In the genomic region with DNA sequence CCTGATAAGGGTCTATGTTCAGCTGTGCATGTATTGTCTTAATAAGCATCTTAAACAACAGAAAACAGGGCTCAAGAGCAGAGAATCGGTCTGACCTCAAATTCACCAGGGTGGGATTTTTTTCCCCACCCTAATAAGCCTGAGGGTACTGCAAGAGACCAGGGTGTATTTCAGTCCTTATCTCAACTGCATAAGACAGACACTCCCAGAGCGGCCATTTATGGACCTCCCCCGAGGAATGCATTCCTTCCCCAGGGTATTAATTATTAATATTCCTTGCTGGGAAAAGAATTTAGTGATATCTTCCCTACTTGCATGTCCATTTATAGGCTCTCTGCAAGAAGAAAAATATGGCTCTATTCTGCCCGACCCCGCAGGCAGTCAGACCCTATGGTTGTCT, we compare ENCODE assay signal across 13 cellular contexts. TPM values are rescaled to one million over a fixed set of nuclear protein-coding genes. Genes with fewer than 3 reads are reported as not detected.
"Had no signal": no experiment of that assay in that cellular context is flagged by ENCODE, and none has a peak within 500 bp of the region (broad histone marks: within the 10 kb centered on the region; RNA-seq: fewer than 3 reads in every experiment).

No MANE protein-coding gene starts in this region.

RNA-seq across cellular contexts. Expression of gene CCDC170, which starts 25.2 kb away (rescaled TPM):
- total RNA-seq: activated B cell treated with CpG ODN at 0.5 μM for 24 hours; activated CD4-positive, alpha-beta memory T cell treated with anti-CD3 and anti-CD28 coated beads for 36 hours; activated CD4-positive, alpha-beta memory T cell treated with anti-CD3 and anti-CD28 coated beads, Interleukin-2, amount 10 ng/mL, durations not matched to agents 7 days and 5 days; activated CD4-positive, alpha-beta T cell treated with anti-CD3 and anti-CD28 coated beads for 36 hours; activated CD4-positive, alpha-beta T cell treated with anti-CD3 and anti-CD28 coated beads, Interleukin-2, amount 10 ng/mL, durations not matched to agents 24 days and 14 days; activated CD4-positive, alpha-beta T cell treated with anti-CD3 and anti-CD28 coated beads, Interleukin-2, amount 10 ng/mL, durations not matched to agents 7 days and 5 days; activated CD8-positive, alpha-beta memory T cell treated with anti-CD3 and anti-CD28 coated beads for 36 hours; activated CD8-positive, alpha-beta memory T cell treated with anti-CD3 and anti-CD28 coated beads, Interleukin-2, amount 10 ng/mL, durations not matched to agents 7 days and 5 days; activated CD8-positive, alpha-beta T cell treated with anti-CD3 and anti-CD28 coated beads for 36 hours; activated CD8-positive, alpha-beta T cell treated with anti-CD3 and anti-CD28 coated beads, Interleukin-2, amount 10 ng/mL, durations not matched to agents 7 days and 5 days; T-helper 1 cell treated with Interleukin-12 subunit alpha and Interleukin-12 subunit beta and Interleukin-4 antibody, amounts not matched to agents 30 ng/mL and 1 ng/mL, for 36 hours; T-helper 17 cell; T-helper 2 cell treated with Interferon-gamma antibody and Interleukin-4, amounts not matched to agents 100 ng/mL and 5 ng/mL, for 36 hours had no signal
